Comparison of ENCODE assay signal across 8 cellular contexts in genomic region chr2:37648316-37649011, GRCh38. TPM values are rescaled to one million over a fixed set of nuclear protein-coding genes. Genes with fewer than 3 reads are reported as not detected.
DNase-seq lines count a peak whose midpoint lies in the region; TF ChIP-seq lines count a peak whose summit lies in the region.

No MANE protein-coding gene starts in this region.

- no peak overlapping the region for H3K4me2 ChIP-seq in osteoblast (ENCODE audit: insufficient read depth, low read length)

- in situ Hi-C loops in ACHN (cut with HindIII; ENCODE audit: low pct_ligation_motif_present, low pct_unique_long_range_greater_than_20kb, low sequenced_read_pairs): no loop called here

- H3K4me1 ChIP-seq in osteoblast (ENCODE audit: insufficient read depth, low read length) (peaks cover 69% of the 10 kb centered on the region), ovary (ENCODE audit: insufficient read depth) (no peaks in the 10 kb centered on the region)

- no peak overlapping the region for H2AFZ ChIP-seq in osteoblast (ENCODE audit: low read length)

- H3K36me3 ChIP-seq in osteoblast (ENCODE audit: insufficient read depth, low read length): peaks cover 75% of the 10 kb centered on the region
- no peaks in the 10 kb centered on the region for H3K36me3 ChIP-seq in ovary

- H3K27me3 ChIP-seq in dorsolateral prefrontal cortex (no peaks in the 10 kb centered on the region), osteoblast (ENCODE audit: insufficient read depth, low read length) (no peaks in the 10 kb centered on the region), ovary (no peaks in the 10 kb centered on the region)

- 56 to 79% (median 77%) methylated on average over 9 of the region's 9 CpGs for WGBS in ovary, 3 donors

- H3K9me3 ChIP-seq in osteoblast (ENCODE audit: low read depth, low read length) (no peaks in the 10 kb centered on the region), ovary (no peaks in the 10 kb centered on the region)

- peak in 3 of 56 donors; percentile 6 to 17 (median 12) for TF ChIP-seq CTCF in dorsolateral prefrontal cortex (IDR thresholded peaks at IDR 0.05 in 54 of 56, conservative IDR thresholded peaks at IDR 0.05 in 2 of 56; ENCODE audit: low read depth in 1 of 56, partially characterized antibody in 56 of 56)
- no peak for TF ChIP-seq CTCF in osteoblast (IDR thresholded peaks at IDR 0.05; ENCODE audit: extremely low read depth, low read depth, low read length)
- no peak for TF ChIP-seq CTCF in ovary (IDR thresholded peaks at IDR 0.05)
- no peak for TF ChIP-seq CTCF in GM10248 (IDR thresholded peaks at IDR 0.05; ENCODE audit: control extremely low read depth, extremely low read depth, low read depth, missing control alignments)

- POLR2A ChIA-PET in GM10248 (lab: Yijun Ruan, JAX): interaction anchor here (0.5 to 0.9 kb wide), 2 partner anchors 22 to 261 kb away, joined by 4 to 5 read pairs; no protein-coding TSS in a partner anchor

- intact Hi-C loops in dorsolateral prefrontal cortex (cut with DNase I): no loop called here
- intact Hi-C loops in ovary (cut with DNase I): no loop called here

- CTCF ChIA-PET in GM10248 (lab: Yijun Ruan, JAX): interaction anchor here (0.7 to 3.1 kb wide), 8 partner anchors 9 to 253 kb away, joined by 3 to 18 read pairs (median 4); partner anchors contain the start of gene CDC42EP3

- peak overlapping the region in 1 of 59 donors; percentile 0 for H3K4me3 ChIP-seq in dorsolateral prefrontal cortex
- no peak overlapping the region for H3K4me3 ChIP-seq in osteoblast (ENCODE audit: insufficient read depth, low read length)
- no peak overlapping the region for H3K4me3 ChIP-seq in ovary

- peak overlapping the region in 46 of 59 donors; percentile 1 to 76 (median 40) for H3K27ac ChIP-seq in dorsolateral prefrontal cortex
- peak overlapping the region; percentile 38 for H3K27ac ChIP-seq in osteoblast (ENCODE audit: low read depth, low read length)
- H3K27ac ChIP-seq in ovary: no peak overlapping the region

- peaks cover 97% of the 10 kb centered on the region for H3K79me2 ChIP-seq in osteoblast (ENCODE audit: insufficient read depth, low read length)

- DNase-seq in ELF-1 (ENCODE audit: low read depth, low spot score): peak; percentile 36
- peak; percentile 66 for DNase-seq in SHP77 treated with DMSO at 0.1 percent for 48 hours (lab: John Stamatoyannopoulos, UW)
- DNase-seq in dorsolateral prefrontal cortex: peak in 6 of 10 donors; percentile 43 to 70 (median 56)
- peak; percentile 80 for DNase-seq in osteoblast (ENCODE audit: insufficient read length, low spot score, missing footprints)
- no peak for DNase-seq in ovary
- DNase-seq in NCI-H345 (lab: John Stamatoyannopoulos, UW): no peak
- DNase-seq in ACHN: no peak
- no peak for DNase-seq in GM10248 (ENCODE audit: extremely low spot score)

- TF ChIP-seq POLR2A in ovary (IDR thresholded peaks at IDR 0.05): no peak

- H4K20me1 ChIP-seq in osteoblast (ENCODE audit: insufficient read depth, low read length): peaks cover 51% of the 10 kb centered on the region

- TF ChIP-seq EP300 in ovary (IDR thresholded peaks at IDR 0.05): no peak

RNA-seq across cellular contexts. Expression of gene CDC42EP3, which starts 23.0 kb away (rescaled TPM):
- 10 to 100 TPM in 113 of 120 experiments, 1 to 10 TPM in 7; 6.3 to 30.3 (median 17.6) TPM for total RNA-seq in dorsolateral prefrontal cortex
- total RNA-seq in osteoblast: 121 and 136 TPM in 2 replicates
- total RNA-seq in ovary: 10 to 100 TPM; 12.0 to 82.7 (median 22.3) TPM
- 10 to 100 TPM; 27.6 to 40.3 TPM for polyA plus RNA-seq in ovary

Comparison
In these comparisons a context has a peak if more than half of its experiments do, and no peak if none do; other contexts are left out.
1. DNase-seq: peak in ELF-1 (single experiment), SHP77 treated with DMSO at 0.1 percent for 48 hours (single experiment), dorsolateral prefrontal cortex (6 of 10) and osteoblast (single experiment); none in ovary (0 of 5), NCI-H345 (single experiment), ACHN (single experiment) and GM10248 (single experiment).
2. H3K27ac ChIP-seq: peak in dorsolateral prefrontal cortex (46 of 59) and osteoblast (single experiment); none in ovary (0 of 2).